In genomic region chr14:22837059-22837749, GRCh38 we compare ENCODE assay signal across 8 cellular contexts. TPM values are rescaled to one million over a fixed set of nuclear protein-coding genes. Genes with fewer than 3 reads are reported as not detected.
DNase-seq lines count a peak whose midpoint lies in the region; ATAC-seq and TF ChIP-seq lines count a peak whose summit lies in the region.

No MANE protein-coding gene starts in this region.

- H3K27me3 ChIP-seq in testis = no peaks in the 10 kb centered on the region

- intact Hi-C loops in lower leg skin (cut with DNase I; ENCODE audit: low total_unique reads) = no loop called here
- intact Hi-C loops in testis (cut with DNase I; ENCODE audit: low total_unique reads) = no loop called here

- 2 to 6% methylated on average over 44 to 60 of the region's 60 CpGs for WGBS in lower leg skin, 2 donors
- 0 to 1% methylated on average over 40 to 60 of the region's 60 CpGs for WGBS in testis, 2 donors

- no peaks in the 10 kb centered on the region for H3K36me3 ChIP-seq in testis (ENCODE audit: low read depth, missing control alignments)

- H3K4me3 ChIP-seq in NB4 (ENCODE audit: low read depth, low read length) = peak overlapping the region; percentile 79
- H3K4me3 ChIP-seq in choroid plexus epithelial cell (ENCODE audit: low read depth, low read length) = peak overlapping the region; percentile 97
- H3K4me3 ChIP-seq in lower leg skin (ENCODE audit: low read depth, poor library complexity, severe bottlenecking) = peak overlapping the region; percentile 63
- H3K4me3 ChIP-seq in testis = peak overlapping the region; percentile 69 to 92

- no peaks in the 10 kb centered on the region for H3K9me3 ChIP-seq in testis

- peaks cover 7% of the 10 kb centered on the region for H3K4me1 ChIP-seq in testis

- peak overlapping the region; percentile 95 for H3K27ac ChIP-seq in testis

- DNase-seq in DMS114 treated with DMSO at 0.1 percent for 48 hours (lab: John Stamatoyannopoulos, UW; ENCODE audit: unreplicated experiment) (peak; percentile 26), NB4 (ENCODE audit: low read depth) (peak; percentile 68), choroid plexus epithelial cell (ENCODE audit: low read depth) (peak; percentile 57), lower leg skin (ENCODE audit: low spot score in 2 of 2) (no peak), testis (peak; percentile 64), OCI-M2 (lab: John Stamatoyannopoulos, UW; ENCODE audit: unreplicated experiment) (no peak)

- TF ChIP-seq CTCF in NB4 (IDR thresholded peaks at IDR 0.05; ENCODE audit: low read depth, low read length) = no peak
- TF ChIP-seq CTCF in choroid plexus epithelial cell (conservative IDR thresholded peaks at IDR 0.05; ENCODE audit: low read depth, low read length) = no peak
- no peak for TF ChIP-seq CTCF in lower leg skin (IDR thresholded peaks at IDR 0.05)
- TF ChIP-seq CTCF in testis (IDR thresholded peaks at IDR 0.05) = no peak

- ATAC-seq in HG02642 (IDR thresholded peaks at IDR 0.05; ENCODE audit: poor library complexity, unreplicated experiment) (no peak), GM21447 (IDR thresholded peaks at IDR 0.05; ENCODE audit: unreplicated experiment) (no peak)

- TF ChIP-seq POLR2A in NB4 (IDR thresholded peaks at IDR 0.05; ENCODE audit: extremely low read depth, insufficient read length) (no peak), lower leg skin (IDR thresholded peaks at IDR 0.05) (no peak), testis (IDR thresholded peaks at IDR 0.05) (no peak)

RNA-seq across cellular contexts. Expression of gene MMP14, which starts 0.8 kb away (rescaled TPM):
- total RNA-seq in lower leg skin (100 to 1,000 TPM; 135 to 190 (median 151) TPM), testis (10 to 100 TPM; 14.2 to 35.8 TPM)
- 54.6 TPM for polyA plus RNA-seq in testis (ENCODE audit: insufficient read depth, low read depth, low replicate concordance)

RNA-seq across cellular contexts. Expression of gene MRPL52, which starts 7.5 kb away (rescaled TPM):
- total RNA-seq in lower leg skin (100 to 1,000 TPM in 1 of 4 donors, 10 to 100 TPM in 3; 24.8 to 230 (median 41.4) TPM), testis (10 to 100 TPM; 31.1 to 47.0 TPM)
- polyA plus RNA-seq in testis (ENCODE audit: insufficient read depth, low read depth, low replicate concordance) = 77.0 TPM

RNA-seq across cellular contexts. Expression of gene SLC7A7, which starts 22.0 kb away (rescaled TPM):
- total RNA-seq in lower leg skin (10 to 100 TPM in 1 of 4 donors, 1 to 10 TPM in 3; 1.1 to 12.8 (median 6.5) TPM), testis (10 to 100 TPM; 22.2 to 34.7 TPM)
- 77.1 TPM for polyA plus RNA-seq in testis (ENCODE audit: insufficient read depth, low read depth, low replicate concordance)

RNA-seq across cellular contexts. Expression of gene LRP10, which starts 34.3 kb away (rescaled TPM):
- total RNA-seq in lower leg skin = 100 to 1,000 TPM; 148 to 209 (median 167) TPM
- 10 to 100 TPM; 41.3 to 67.7 TPM for total RNA-seq in testis
- 58.2 TPM for polyA plus RNA-seq in testis (ENCODE audit: insufficient read depth, low read depth, low replicate concordance)

RNA-seq across cellular contexts. Expression of gene REM2, which starts 45.8 kb away (rescaled TPM):
- total RNA-seq in lower leg skin = 1 to 10 TPM in 2 of 4 donors, under 1 TPM in 2; 0.52 to 2.5 (median 1.5) TPM
- total RNA-seq in testis = 1 to 10 TPM; 2.9 to 4.8 TPM
- polyA plus RNA-seq in testis (ENCODE audit: insufficient read depth, low read depth, low replicate concordance) = 2.4 TPM

Comparison
In these comparisons a context has a peak if more than half of its experiments do, and no peak if none do; other contexts are left out.
1. DNase-seq: peak in DMS114 treated with DMSO at 0.1 percent for 48 hours (single experiment), NB4 (single experiment), choroid plexus epithelial cell (single experiment) and testis (single experiment); none in lower leg skin (0 of 2) and OCI-M2 (single experiment).
2. Peak in every context shown above with its lines, with median percentiles within 50 percentile points of each other: H3K4me3 ChIP-seq.